1 cellular context compared by ENCODE assay signal in the genomic region with DNA sequence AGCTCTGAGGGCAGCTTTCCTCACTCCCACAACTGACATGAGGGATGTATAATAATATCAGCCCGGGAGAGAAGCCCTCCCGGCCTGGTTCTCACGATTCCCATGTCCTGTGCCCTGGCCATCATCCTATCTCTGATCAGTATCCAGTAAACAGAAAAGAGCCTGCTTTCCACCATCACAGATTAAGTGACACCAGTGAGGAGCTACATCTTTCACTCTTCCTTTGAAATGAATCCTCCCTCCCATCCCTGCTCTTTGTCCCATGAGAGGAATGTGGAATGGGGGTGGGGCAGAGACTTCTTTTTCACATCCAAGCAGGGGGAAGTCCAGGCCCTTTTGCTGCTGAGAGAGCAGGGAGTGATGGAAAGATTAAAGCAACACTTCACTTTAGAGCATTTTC.
TF ChIP-seq lines count a peak whose summit lies in the region.

No MANE protein-coding gene starts in this region.

TF ChIP-seq in H1, 55 proteins besides CTCF, POLR2A, EP300 and RAD21:
- no peak for TF ChIP-seq HDAC6 (IDR thresholded peaks at IDR 0.05; ENCODE audit: low read depth, low read length)
- TF ChIP-seq, protein P1, sequence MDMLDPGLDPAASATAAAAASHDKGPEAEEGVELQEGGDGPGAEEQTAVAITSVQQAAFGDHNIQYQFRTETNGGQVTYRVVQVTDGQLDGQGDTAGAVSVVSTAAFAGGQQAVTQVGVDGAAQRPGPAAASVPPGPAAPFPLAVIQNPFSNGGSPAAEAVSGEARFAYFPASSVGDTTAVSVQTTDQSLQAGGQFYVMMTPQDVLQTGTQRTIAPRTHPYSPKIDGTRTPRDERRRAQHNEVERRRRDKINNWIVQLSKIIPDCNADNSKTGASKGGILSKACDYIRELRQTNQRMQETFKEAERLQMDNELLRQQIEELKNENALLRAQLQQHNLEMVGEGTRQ (IDR thresholded peaks at IDR 0.05; ENCODE audit: low read length) = no peak
- no peak for TF ChIP-seq SP2 (IDR thresholded peaks at IDR 0.05; ENCODE audit: low read length)
- no peak for TF ChIP-seq SIRT6 (IDR thresholded peaks at IDR 0.05; ENCODE audit: low read length)
- no peak for TF ChIP-seq KDM5A (IDR thresholded peaks at IDR 0.05; ENCODE audit: low read length)
- TF ChIP-seq TBP (IDR thresholded peaks at IDR 0.05; ENCODE audit: low read depth, low read length) = no peak
- no peak for TF ChIP-seq CTBP2 (IDR thresholded peaks at IDR 0.05; ENCODE audit: borderline replicate concordance, insufficient read depth, insufficient read length, low read length)
- peak; percentile 70 for TF ChIP-seq ASH2L (IDR thresholded peaks at IDR 0.05; ENCODE audit: low read length)
- peak; percentile 79 for TF ChIP-seq TEAD4 (IDR thresholded peaks at IDR 0.05; ENCODE audit: low read depth, low read length)
- TF ChIP-seq JUND (IDR thresholded peaks at IDR 0.05; ENCODE audit: low read length) = no peak
- peak; percentile 57; the same call in 1 of the 2 replicates for TF ChIP-seq SP1 (IDR thresholded peaks at IDR 0.05; ENCODE audit: low read depth, low read length)
TF ChIP-seq in H1: peak in this region for 3.
